ENCODE assay signal across 9 cellular contexts in genomic region chr12:22047495-22047894, GRCh38. TPM values are rescaled to one million over a fixed set of nuclear protein-coding genes. Genes with fewer than 3 reads are reported as not detected.
DNase-seq lines count a peak whose midpoint lies in the region; ATAC-seq and TF ChIP-seq lines count a peak whose summit lies in the region.
"Had no signal": no experiment of that assay in that cellular context is flagged by ENCODE, and none has a peak within 500 bp of the region (broad histone marks: within the 10 kb centered on the region; RNA-seq: fewer than 3 reads in every experiment).

No MANE protein-coding gene starts in this region.

- 30 to 67% methylated on average over 1 to 2 of the region's 2 CpGs for WGBS in gastroesophageal sphincter (ENCODE audit: low coverage in 1 of 2), 2 donors

- no peak for TF ChIP-seq EP300 in gastroesophageal sphincter (IDR thresholded peaks at IDR 0.05)

- H3K27ac ChIP-seq in breast epithelium (no peak overlapping the region), iPS-20b (ENCODE audit: low read length) (peak overlapping the region; percentile 13), vagina (peak overlapping the region; percentile 94), gastroesophageal sphincter (no peak overlapping the region), caudate nucleus (ENCODE audit: low read depth, low read length) (no peak overlapping the region)

- no peak for ATAC-seq in activated naive CD4-positive, alpha-beta T cell treated with anti-CD3 and anti-CD28 coated beads, Interleukin-2, amount 50 U/mL, for 72 hours
- ATAC-seq in gastroesophageal sphincter = no peak

- no peaks in the 10 kb centered on the region for H3K9me3 ChIP-seq in breast epithelium
- no peaks in the 10 kb centered on the region for H3K9me3 ChIP-seq in iPS-20b (ENCODE audit: insufficient read depth, low read depth, low read length)
- H3K9me3 ChIP-seq in vagina = no peaks in the 10 kb centered on the region
- no peaks in the 10 kb centered on the region for H3K9me3 ChIP-seq in gastroesophageal sphincter

- H3K4me1 ChIP-seq in breast epithelium = no peaks in the 10 kb centered on the region
- H3K4me1 ChIP-seq in iPS-20b (ENCODE audit: insufficient read depth, low read length) = peaks cover 17% of the 10 kb centered on the region
- peaks cover 43% of the 10 kb centered on the region for H3K4me1 ChIP-seq in vagina
- peaks cover 0 to 51% (median 0%) of the 10 kb centered on the region in 3 donors for H3K4me1 ChIP-seq in gastroesophageal sphincter

- H3K4me3 ChIP-seq in breast epithelium = peak overlapping the region in 1 of 3 donors; percentile 93
- peak overlapping the region; percentile 94 for H3K4me3 ChIP-seq in iPS-20b (ENCODE audit: low read length)
- H3K4me3 ChIP-seq in vagina = peak overlapping the region; percentile 100
- H3K4me3 ChIP-seq in gastroesophageal sphincter = peak overlapping the region in 1 of 2 donors; percentile 97

- no peaks in the 10 kb centered on the region for H3K9me3 Mint-ChIP-seq in MCF 10A (ENCODE audit: unreplicated experiment)
- H3K9me3 Mint-ChIP-seq in activated naive CD4-positive, alpha-beta T cell treated with anti-CD3 and anti-CD28 coated beads, Interleukin-2, amount 50 U/mL, for 72 hours = peaks cover 0 to 4% of the 10 kb centered on the region in 2 donors

- H3K36me3 ChIP-seq in breast epithelium (no peaks in the 10 kb centered on the region), iPS-20b (ENCODE audit: insufficient read depth, low read depth, low read length) (peaks cover 14% of the 10 kb centered on the region; the same call in 1 of the 2 replicates), vagina (no peaks in the 10 kb centered on the region), gastroesophageal sphincter (no peaks in the 10 kb centered on the region)

- CTCF ChIA-PET in MCF 10A (lab: Yijun Ruan, JAX) = no interaction called here

- peak overlapping the region; percentile 66 for H3K27ac Mint-ChIP-seq in MCF 10A (ENCODE audit: low read depth, unreplicated experiment)
- H3K27ac Mint-ChIP-seq in activated naive CD4-positive, alpha-beta T cell treated with anti-CD3 and anti-CD28 coated beads, Interleukin-2, amount 50 U/mL, for 72 hours = peak overlapping the region; percentile 41 to 90

- POLR2A ChIA-PET in MCF 10A (lab: Yijun Ruan, JAX) = interaction anchor here (0.9 to 3.0 kb wide), 8 partner anchors 9 to 581 kb away, joined by 3 to 23 read pairs (median 4); no protein-coding TSS in a partner anchor

- TF ChIP-seq CTCF in MCF 10A (IDR thresholded peaks at IDR 0.05; ENCODE audit: unreplicated experiment) = no peak
- TF ChIP-seq CTCF in breast epithelium (IDR thresholded peaks at IDR 0.05) = no peak
- TF ChIP-seq CTCF in vagina (IDR thresholded peaks at IDR 0.05) = no peak
- TF ChIP-seq CTCF in gastroesophageal sphincter (IDR thresholded peaks at IDR 0.05) = no peak

- TSS peak; percentile 32 for BruUV-seq in MCF 10A (replicated peaks; lab: Mats Ljungman, UMichigan)

- H3K36me3 Mint-ChIP-seq in MCF 10A (ENCODE audit: insufficient read depth, unreplicated experiment) = peaks cover 10% of the 10 kb centered on the region
- peaks cover 10 to 23% of the 10 kb centered on the region in 2 donors for H3K36me3 Mint-ChIP-seq in activated naive CD4-positive, alpha-beta T cell treated with anti-CD3 and anti-CD28 coated beads, Interleukin-2, amount 50 U/mL, for 72 hours

- DNase-seq in MCF 10A (ENCODE audit: unreplicated experiment) = no peak
- no peak for DNase-seq in breast epithelium (ENCODE audit: low spot score in 2 of 2)
- DNase-seq in activated naive CD4-positive, alpha-beta T cell treated with anti-CD3 and anti-CD28 coated beads, Interleukin-2, amount 50 U/mL, for 72 hours (ENCODE audit: low spot score in 2 of 2) = no peak
- no peak for DNase-seq in vagina (ENCODE audit: extremely low spot score in 2 of 2)
- no peak for DNase-seq in NCI-H2196 treated with DMSO at 0.1 percent for 48 hours (lab: John Stamatoyannopoulos, UW; ENCODE audit: unreplicated experiment)
- DNase-seq in caudate nucleus (lab: John Stamatoyannopoulos, UW) = no peak
- DNase-seq: KBM-7 had no signal

- H3K9ac ChIP-seq in iPS-20b (ENCODE audit: low read depth, low read length) = peak overlapping the region; percentile 88; the same call in 1 of the 2 replicates

- no peaks in the 10 kb centered on the region for H3K27me3 ChIP-seq in breast epithelium
- H3K27me3 ChIP-seq in iPS-20b (ENCODE audit: insufficient read depth, low read length) = no peaks in the 10 kb centered on the region
- H3K27me3 ChIP-seq in vagina = no peaks in the 10 kb centered on the region
- H3K27me3 ChIP-seq in gastroesophageal sphincter = no peaks in the 10 kb centered on the region

- H3K4me3 Mint-ChIP-seq in MCF 10A (ENCODE audit: unreplicated experiment) = peak overlapping the region; percentile 86

- H3K27me3 Mint-ChIP-seq in MCF 10A (ENCODE audit: insufficient read depth, unreplicated experiment) = no peaks in the 10 kb centered on the region

- H3K4me1 Mint-ChIP-seq in MCF 10A (ENCODE audit: insufficient read depth, unreplicated experiment) = peaks cover 32% of the 10 kb centered on the region

- no peak for TF ChIP-seq POLR2A in breast epithelium (IDR thresholded peaks at IDR 0.05)
- TF ChIP-seq POLR2A in vagina (IDR thresholded peaks at IDR 0.05) = no peak
- no peak for TF ChIP-seq POLR2A in gastroesophageal sphincter (IDR thresholded peaks at IDR 0.05)

- intact Hi-C loops in MCF 10A (cut with micrococcal nuclease) (no loop called here), breast epithelium (cut with DNase I; ENCODE audit: low total_unique reads) (no loop called here), vagina (cut with DNase I) (no loop called here)

RNA-seq across cellular contexts. Expression of gene CMAS, which starts 1.5 kb away (rescaled TPM):
- total RNA-seq in MCF 10A (2022) = 41.5 and 45.8 TPM in 2 replicates
- total RNA-seq in breast epithelium = 10 to 100 TPM; 20.6 to 26.5 (median 25.6) TPM
- total RNA-seq in activated naive CD4-positive, alpha-beta T cell treated with anti-CD3 and anti-CD28 coated beads, Interleukin-2, amount 50 U/mL, for 72 hours = 10 to 100 TPM; 47.7 to 65.4 TPM
- 25.3 TPM for total RNA-seq in vagina
- total RNA-seq in gastroesophageal sphincter = 10 to 100 TPM; 25.8 to 60.2 (median 33.1) TPM

Comparison
In these comparisons a context has a peak if more than half of its experiments do, and no peak if none do; other contexts are left out.
1. H3K27ac ChIP-seq: peak in iPS-20b (single experiment) and vagina (single experiment); none in breast epithelium (0 of 2), gastroesophageal sphincter (0 of 4) and caudate nucleus (single experiment).